17 cellular contexts compared by ENCODE assay signal in the genomic region with DNA sequence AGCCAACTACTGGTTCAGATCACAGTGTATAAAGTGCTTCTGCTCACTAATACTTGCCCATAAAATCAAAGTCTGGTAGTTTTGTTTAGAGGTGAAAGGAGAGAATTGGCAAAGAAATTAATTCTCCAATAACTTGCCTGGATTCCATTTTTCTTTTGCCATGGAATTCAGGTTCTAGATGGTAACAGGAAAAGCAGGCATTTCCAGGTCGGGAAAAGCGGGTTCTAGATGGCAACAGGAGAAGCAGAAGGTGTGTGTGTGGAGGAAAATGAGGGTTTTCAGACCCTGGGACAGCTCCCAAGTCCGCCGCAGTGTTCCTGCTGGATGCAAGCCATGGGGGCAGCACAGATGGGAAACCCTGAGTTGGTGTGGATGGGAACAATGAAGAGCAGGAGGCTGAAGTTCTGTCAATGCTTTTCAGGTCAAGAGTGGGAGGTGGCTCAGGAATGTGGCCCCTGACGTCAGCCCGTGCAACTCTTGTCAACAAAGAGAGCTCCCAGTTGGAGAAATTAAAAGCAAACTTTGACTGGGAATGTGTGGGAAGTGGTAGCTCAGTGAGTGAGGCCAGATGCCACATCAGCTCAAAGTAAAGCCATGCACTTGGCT.
A peak's percentile ranks its signal among the peaks of the same experiment; 100 is the strongest.
DNase-seq lines count a peak whose midpoint lies in the region; ATAC-seq and TF ChIP-seq lines count a peak whose summit lies in the region.
"Had no signal": no experiment of that assay in that cellular context is flagged by ENCODE, and none has a peak within 500 bp of the region (broad histone marks: within the 10 kb centered on the region; RNA-seq: fewer than 3 reads in every experiment).

No MANE protein-coding gene starts in this region.

- H3K4me2 ChIP-seq in neuronal stem cell (ENCODE audit: insufficient read depth, low read length, poor library complexity, severe bottlenecking), result no peak overlapping the region
- H3K4me2 ChIP-seq: BLaER1, GM23338 had no signal

- H3K27me3 ChIP-seq in neuronal stem cell (ENCODE audit: control insufficient read depth in 3 of 3, insufficient read depth in 3 of 3, low read depth in 1 of 3, low read length in 3 of 3), result peaks cover 0 to 15% (median 0%) of the 10 kb centered on the region in 3 experiments

- no peak overlapping the region for H4K8ac ChIP-seq in neuronal stem cell (ENCODE audit: low read depth, low read length)

- WGBS in neuronal stem cell (ENCODE audit: extremely low coverage in 2 of 2, insufficient read length in 2 of 2, insufficient replicate concordance in 1 of 2), 2 donors, result no CpG with 5 or more reads among the region's 6 CpGs

- no peaks in the 10 kb centered on the region for H3K9me3 ChIP-seq in neuronal stem cell (replicated peaks in 1 of 2; ENCODE audit: control insufficient read depth in 2 of 2, insufficient read depth in 1 of 2, low read depth in 1 of 2, low read length in 2 of 2)
- H3K9me3 ChIP-seq: BLaER1 had no signal

- H2BK5ac ChIP-seq in neuronal stem cell (ENCODE audit: low read length), result no peak overlapping the region

- no peak overlapping the region for H3K23ac ChIP-seq in neuronal stem cell (ENCODE audit: low read depth, low read length, poor library complexity)

- H2BK120ac ChIP-seq in neuronal stem cell (ENCODE audit: low read depth, low read length), result no peak overlapping the region

- DNase-seq in DMS 273 (lab: John Stamatoyannopoulos, UW; ENCODE audit: unreplicated experiment) (peak; percentile 50), DMS 273 treated with DMSO at 0.1 percent for 48 hours (lab: John Stamatoyannopoulos, UW) (no peak), fibroblast of villous mesenchyme (ENCODE audit: low read depth) (peak; percentile 80), neuronal stem cell (ENCODE audit: low spot score) (no peak), NCI-H524 (lab: John Stamatoyannopoulos, UW) (no peak), NCI-H510A (lab: John Stamatoyannopoulos, UW) (no peak)
- DNase-seq in stimulated activated CD4-positive, alpha-beta T cell treated with anti-CD3 and anti-CD28 coated beads, Interleukin-2, amount 100 ng/mL, for 48 hours, result no peak
- DNase-seq: KBM-7, NCI-H1092, NCI-H1694, NCI-H2107, NCI-H226, PC-3 had no signal

- no peak for ATAC-seq in HG03045 (IDR thresholded peaks at IDR 0.05; ENCODE audit: unreplicated experiment)
- ATAC-seq: GM12878, GM23338, PC-3 had no signal

- H3K79me1 ChIP-seq in neuronal stem cell (ENCODE audit: low read depth, low read length), result no peaks in the 10 kb centered on the region

- no peak overlapping the region for H2BK15ac ChIP-seq in neuronal stem cell (ENCODE audit: low read length)

- H2BK12ac ChIP-seq in neuronal stem cell (ENCODE audit: low read length), result no peak overlapping the region

- H2AFZ ChIP-seq in neuronal stem cell (ENCODE audit: low read length), result no peak overlapping the region
- H2AFZ ChIP-seq: GM23338 had no signal

- TF ChIP-seq CTCF in fibroblast of villous mesenchyme (IDR thresholded peaks at IDR 0.05; ENCODE audit: insufficient read depth, low read depth, low read length), result no peak

- no peak overlapping the region for H3K9ac ChIP-seq in neuronal stem cell (ENCODE audit: low read depth, low read length, poor library complexity)
- H3K9ac ChIP-seq: BLaER1 had no signal

- peak overlapping the region; percentile 73 for H3K18ac ChIP-seq in neuronal stem cell (ENCODE audit: low read length)

- no peak overlapping the region for H2AK5ac ChIP-seq in neuronal stem cell (ENCODE audit: low read depth, low read length)

- no peak overlapping the region for H3K14ac ChIP-seq in neuronal stem cell (ENCODE audit: low read length)

- peaks cover 0 to 19% of the 10 kb centered on the region in 2 donors for H3K4me1 ChIP-seq in neuronal stem cell (ENCODE audit: control insufficient read depth in 2 of 2, insufficient read depth in 1 of 2, low read depth in 1 of 2, low read length in 2 of 2)

- no peak overlapping the region for H3K4ac ChIP-seq in neuronal stem cell (ENCODE audit: low read length)

- no peak overlapping the region for H3K27ac ChIP-seq in neuronal stem cell (replicated peaks; ENCODE audit: low read length)
- H3K27ac ChIP-seq: BLaER1 had no signal

- no peaks in the 10 kb centered on the region for H3K36me3 ChIP-seq in neuronal stem cell (replicated peaks in 1 of 2; ENCODE audit: control insufficient read depth in 2 of 2, insufficient read depth in 2 of 2, low read length in 2 of 2)
- H3K36me3 ChIP-seq: BLaER1 had no signal

- no peak overlapping the region for H4K91ac ChIP-seq in neuronal stem cell (ENCODE audit: low read depth, low read length, poor library complexity)

- H3K4me3 ChIP-seq in fibroblast of villous mesenchyme (ENCODE audit: low read depth, low read length) (no peak overlapping the region), neuronal stem cell (ENCODE audit: low read length in 2 of 2) (no peak overlapping the region)
- H3K4me3 ChIP-seq: BLaER1, GM12878, GM23338 had no signal

Comparison
In these comparisons a context has a peak if more than half of its experiments do, and no peak if none do; other contexts are left out.
1. DNase-seq: peak in DMS 273 (single experiment) and fibroblast of villous mesenchyme (single experiment); none in DMS 273 treated with DMSO at 0.1 percent for 48 hours (single experiment), neuronal stem cell (single experiment), stimulated activated CD4-positive, alpha-beta T cell treated with anti-CD3 and anti-CD28 coated beads, Interleukin-2, amount 100 ng/mL, for 48 hours (0 of 2), NCI-H524 (0 of 2) and NCI-H510A (single experiment).